In the genomic region with DNA sequence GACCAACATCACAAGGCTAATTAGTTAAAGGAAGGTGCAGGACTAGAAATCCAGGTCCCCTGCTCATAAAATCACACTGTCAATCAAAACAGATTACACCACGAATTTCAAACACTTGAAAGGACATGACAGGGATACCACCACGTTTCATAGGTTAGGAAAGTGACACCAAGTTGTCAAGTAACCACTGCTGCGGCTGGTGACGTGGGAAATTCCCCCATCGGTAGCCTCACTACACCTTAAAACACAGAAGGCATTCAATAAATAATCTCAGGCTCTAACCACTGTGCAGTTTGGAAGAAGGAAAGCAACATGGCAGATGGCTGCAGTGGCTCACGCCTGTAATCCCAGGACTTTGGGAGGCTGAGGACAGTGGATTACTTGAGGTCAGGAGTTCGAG, we compare ENCODE assay signal across 2 cellular contexts. TPM values are rescaled to one million over a fixed set of nuclear protein-coding genes. Genes with fewer than 3 reads are reported as not detected.
"Had no signal": no experiment of that assay in that cellular context is flagged by ENCODE, and none has a peak within 500 bp of the region (broad histone marks: within the 10 kb centered on the region; RNA-seq: fewer than 3 reads in every experiment).

No MANE protein-coding gene starts in this region.

RNA-seq across cellular contexts. Expression of gene LIMS4, which starts 3.7 kb away (rescaled TPM):
- total RNA-seq: left lobe of liver had no signal
- polyA plus RNA-seq: liver had no signal
